ENCODE assay signal across 8 cellular contexts in genomic region chr1:25858494-25858893, GRCh38. TPM values are rescaled to one million over a fixed set of nuclear protein-coding genes. Genes with fewer than 3 reads are reported as not detected.
DNase-seq lines count a peak whose midpoint lies in the region; ATAC-seq and TF ChIP-seq lines count a peak whose summit lies in the region.

No MANE protein-coding gene starts in this region.

- peaks cover 14 to 15% of the 10 kb centered on the region in 2 donors for H3K36me3 Mint-ChIP-seq in activated naive CD4-positive, alpha-beta T cell treated with anti-CD3 and anti-CD28 coated beads, Interleukin-2, amount 50 U/mL, for 72 hours

- TF ChIP-seq CTCF in HL-60 (IDR thresholded peaks at IDR 0.05; ENCODE audit: insufficient read depth, low read length) (no peak), lower lobe of right lung (IDR thresholded peaks at IDR 0.05) (no peak)

- no peaks in the 10 kb centered on the region for H3K27me3 ChIP-seq in HL-60 (ENCODE audit: insufficient read depth, poor library complexity, severe bottlenecking)
- no peaks in the 10 kb centered on the region for H3K27me3 ChIP-seq in lower lobe of right lung (ENCODE audit: low read depth)

- peaks cover 11% of the 10 kb centered on the region for H3K36me3 ChIP-seq in lower lobe of right lung

- DNase-seq in AML-193 (lab: John Stamatoyannopoulos, UW) (peak; percentile 8 to 27), HL-60 (ENCODE audit: low read depth in 1 of 2, low spot score in 1 of 2) (peak in 1 of 2 experiments; percentile 56), lower lobe of right lung (no peak), DMS153 treated with DMSO at 0.1 percent for 48 hours (lab: John Stamatoyannopoulos, UW; ENCODE audit: unreplicated experiment) (no peak), activated gamma-delta T cell (lab: John Stamatoyannopoulos, UW) (no peak), NCI-H1436 (lab: John Stamatoyannopoulos, UW) (no peak)
- DNase-seq in activated naive CD4-positive, alpha-beta T cell treated with anti-CD3 and anti-CD28 coated beads, Interleukin-2, amount 50 U/mL, for 72 hours (ENCODE audit: low spot score in 2 of 2), result no peak

- intact Hi-C loops in lower lobe of right lung (cut with DNase I), result no loop called here

- H3K27ac ChIP-seq in HL-60 (replicated peaks) (peak overlapping the region; percentile 99), lower lobe of right lung (no peak overlapping the region)

- H3K27ac Mint-ChIP-seq in activated naive CD4-positive, alpha-beta T cell treated with anti-CD3 and anti-CD28 coated beads, Interleukin-2, amount 50 U/mL, for 72 hours, result peak overlapping the region; percentile 89 to 95

- no peaks in the 10 kb centered on the region for H3K9me3 ChIP-seq in lower lobe of right lung

- peaks cover 24% of the 10 kb centered on the region for H3K4me1 ChIP-seq in lower lobe of right lung

- no peak for ATAC-seq in activated naive CD4-positive, alpha-beta T cell treated with anti-CD3 and anti-CD28 coated beads, Interleukin-2, amount 50 U/mL, for 72 hours
- ATAC-seq in lower lobe of right lung (no peak), GM18519 (IDR thresholded peaks at IDR 0.05; ENCODE audit: low FRiP score, unreplicated experiment) (no peak)

- H3K4me3 ChIP-seq in HL-60 (replicated peaks; ENCODE audit: insufficient read depth, low read length) (peak overlapping the region; percentile 66), lower lobe of right lung (peak overlapping the region; percentile 55)

- H3K9me3 Mint-ChIP-seq in activated naive CD4-positive, alpha-beta T cell treated with anti-CD3 and anti-CD28 coated beads, Interleukin-2, amount 50 U/mL, for 72 hours, result no peaks in the 10 kb centered on the region

RNA-seq across cellular contexts. Expression of gene AUNIP, which starts 0.8 kb away (rescaled TPM):
- 10 to 100 TPM in 1 of 2 donors, 1 to 10 TPM in 1; 8.6 to 10.6 TPM for total RNA-seq in activated naive CD4-positive, alpha-beta T cell treated with anti-CD3 and anti-CD28 coated beads, Interleukin-2, amount 50 U/mL, for 72 hours
- not detected for total RNA-seq in lower lobe of right lung

RNA-seq across cellular contexts. Expression of gene PAQR7, which starts 17.0 kb away (rescaled TPM):
- total RNA-seq in activated naive CD4-positive, alpha-beta T cell treated with anti-CD3 and anti-CD28 coated beads, Interleukin-2, amount 50 U/mL, for 72 hours, result 1 to 10 TPM; 4.7 to 9.8 TPM
- 9.3 TPM for total RNA-seq in lower lobe of right lung

RNA-seq across cellular contexts. Expression of gene MTFR1L, which starts 38.7 kb away (rescaled TPM):
- total RNA-seq in activated naive CD4-positive, alpha-beta T cell treated with anti-CD3 and anti-CD28 coated beads, Interleukin-2, amount 50 U/mL, for 72 hours, result 10 to 100 TPM; 42.6 to 43.9 TPM
- total RNA-seq in lower lobe of right lung, result 51.1 TPM

RNA-seq across cellular contexts. Expression of gene STMN1, which starts 47.7 kb away (rescaled TPM):
- 100 to 1,000 TPM; 495 to 786 TPM for total RNA-seq in activated naive CD4-positive, alpha-beta T cell treated with anti-CD3 and anti-CD28 coated beads, Interleukin-2, amount 50 U/mL, for 72 hours
- total RNA-seq in lower lobe of right lung, result 56.6 TPM

RNA-seq across cellular contexts. Expression of gene SELENON, which starts 58.5 kb away (rescaled TPM):
- 10 to 100 TPM; 13.5 to 34.9 TPM for total RNA-seq in activated naive CD4-positive, alpha-beta T cell treated with anti-CD3 and anti-CD28 coated beads, Interleukin-2, amount 50 U/mL, for 72 hours
- 83.4 TPM for total RNA-seq in lower lobe of right lung

Comparison
In these comparisons a context has a peak if more than half of its experiments do, and no peak if none do; other contexts are left out.
1. DNase-seq: peak in AML-193 (2 of 2); none in activated naive CD4-positive, alpha-beta T cell treated with anti-CD3 and anti-CD28 coated beads, Interleukin-2, amount 50 U/mL, for 72 hours (0 of 2), lower lobe of right lung (single experiment), DMS153 treated with DMSO at 0.1 percent for 48 hours (single experiment), activated gamma-delta T cell (single experiment) and NCI-H1436 (single experiment).